Comparison of ENCODE assay signal across 10 cellular contexts in the genomic region with DNA sequence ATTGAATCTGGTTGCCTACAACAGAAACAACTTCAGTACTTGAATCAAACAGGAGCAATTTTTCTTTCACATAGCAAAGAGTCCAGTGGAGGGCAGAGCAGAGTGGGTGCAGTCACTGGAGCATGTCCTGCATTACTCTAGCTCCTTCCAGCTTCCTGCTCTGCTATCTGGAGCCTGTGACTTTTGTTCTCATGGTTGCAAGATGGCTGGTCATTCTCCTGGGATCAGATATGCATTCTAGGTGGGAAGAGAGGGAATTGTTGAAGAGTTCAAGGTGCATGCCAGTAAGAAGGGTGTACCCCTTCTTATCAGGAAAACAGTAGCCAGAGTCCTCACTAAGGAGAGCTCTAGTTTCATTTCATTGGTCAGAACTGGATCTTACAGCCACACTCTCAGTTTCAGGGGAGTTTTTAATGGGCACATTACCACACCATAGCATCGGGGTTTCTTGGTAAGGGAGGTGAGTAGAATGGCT. TPM values are rescaled to one million over a fixed set of nuclear protein-coding genes. Genes with fewer than 3 reads are reported as not detected.
DNase-seq lines count a peak whose midpoint lies in the region; ATAC-seq lines count a peak whose summit lies in the region.
"Had no signal": no experiment of that assay in that cellular context is flagged by ENCODE, and none has a peak within 500 bp of the region (broad histone marks: within the 10 kb centered on the region; RNA-seq: fewer than 3 reads in every experiment).

No MANE protein-coding gene starts in this region.

- DNase-seq in DMS79 (lab: John Stamatoyannopoulos, UW) = peak; percentile 13
- peak; percentile 44 for DNase-seq in glomerular visceral epithelial cell (ENCODE audit: extremely low spot score)
- DNase-seq in AG20443 (ENCODE audit: low spot score) = no peak
- no peak for DNase-seq in ureter (ENCODE audit: low spot score)
- DNase-seq in GM19238 (ENCODE audit: insufficient read length, low spot score) = no peak
- DNase-seq in NCI-H2227 (lab: John Stamatoyannopoulos, UW; ENCODE audit: unreplicated experiment) = no peak
- DNase-seq: dermis blood vessel endothelial cell, GM23248 had no signal

- peak; percentile 68 for ATAC-seq in GM18909 (IDR thresholded peaks at IDR 0.05; ENCODE audit: poor library complexity, unreplicated experiment)
- ATAC-seq in HG03342 (IDR thresholded peaks at IDR 0.05; ENCODE audit: unreplicated experiment) = peak; percentile 67

RNA-seq across cellular contexts. Expression of gene IFT43, which starts 8.0 kb away (rescaled TPM):
- total RNA-seq in ureter = 39.9 TPM

RNA-seq across cellular contexts. Expression of gene TGFB3, which starts 11.8 kb away (rescaled TPM):
- 315 TPM for total RNA-seq in ureter

Comparison
In these comparisons a context has a peak if more than half of its experiments do, and no peak if none do; other contexts are left out.
1. DNase-seq: peak in DMS79 (single experiment) and glomerular visceral epithelial cell (single experiment); none in AG20443 (single experiment), ureter (single experiment), GM19238 (single experiment) and NCI-H2227 (single experiment).